1 cellular context compared by ENCODE assay signal in the genomic region with DNA sequence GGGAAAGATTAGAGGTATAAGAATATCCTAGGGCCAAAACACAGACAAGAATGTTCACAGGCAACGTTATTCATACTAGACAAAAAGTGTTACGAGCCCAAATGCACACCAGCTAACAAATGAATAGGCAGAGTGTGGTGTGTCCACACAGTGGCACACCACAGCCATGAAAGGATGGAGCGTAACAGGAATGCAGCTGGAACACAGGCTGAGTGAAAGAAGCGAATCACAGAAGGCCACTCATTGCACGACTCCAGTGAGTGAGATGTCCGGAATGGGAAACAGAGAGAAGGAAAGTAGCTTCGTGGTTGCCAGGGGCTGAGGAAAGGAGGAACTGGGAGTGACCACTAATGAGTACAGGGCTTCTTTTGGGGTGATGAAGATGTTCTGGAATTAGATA.
TF ChIP-seq lines count a peak whose summit lies in the region.

No MANE protein-coding gene starts in this region.

TF ChIP-seq in WTC11, 78 proteins besides CTCF, POLR2A, EP300 and RAD21 (continued from another document):
- TF ChIP-seq, protein P1, sequence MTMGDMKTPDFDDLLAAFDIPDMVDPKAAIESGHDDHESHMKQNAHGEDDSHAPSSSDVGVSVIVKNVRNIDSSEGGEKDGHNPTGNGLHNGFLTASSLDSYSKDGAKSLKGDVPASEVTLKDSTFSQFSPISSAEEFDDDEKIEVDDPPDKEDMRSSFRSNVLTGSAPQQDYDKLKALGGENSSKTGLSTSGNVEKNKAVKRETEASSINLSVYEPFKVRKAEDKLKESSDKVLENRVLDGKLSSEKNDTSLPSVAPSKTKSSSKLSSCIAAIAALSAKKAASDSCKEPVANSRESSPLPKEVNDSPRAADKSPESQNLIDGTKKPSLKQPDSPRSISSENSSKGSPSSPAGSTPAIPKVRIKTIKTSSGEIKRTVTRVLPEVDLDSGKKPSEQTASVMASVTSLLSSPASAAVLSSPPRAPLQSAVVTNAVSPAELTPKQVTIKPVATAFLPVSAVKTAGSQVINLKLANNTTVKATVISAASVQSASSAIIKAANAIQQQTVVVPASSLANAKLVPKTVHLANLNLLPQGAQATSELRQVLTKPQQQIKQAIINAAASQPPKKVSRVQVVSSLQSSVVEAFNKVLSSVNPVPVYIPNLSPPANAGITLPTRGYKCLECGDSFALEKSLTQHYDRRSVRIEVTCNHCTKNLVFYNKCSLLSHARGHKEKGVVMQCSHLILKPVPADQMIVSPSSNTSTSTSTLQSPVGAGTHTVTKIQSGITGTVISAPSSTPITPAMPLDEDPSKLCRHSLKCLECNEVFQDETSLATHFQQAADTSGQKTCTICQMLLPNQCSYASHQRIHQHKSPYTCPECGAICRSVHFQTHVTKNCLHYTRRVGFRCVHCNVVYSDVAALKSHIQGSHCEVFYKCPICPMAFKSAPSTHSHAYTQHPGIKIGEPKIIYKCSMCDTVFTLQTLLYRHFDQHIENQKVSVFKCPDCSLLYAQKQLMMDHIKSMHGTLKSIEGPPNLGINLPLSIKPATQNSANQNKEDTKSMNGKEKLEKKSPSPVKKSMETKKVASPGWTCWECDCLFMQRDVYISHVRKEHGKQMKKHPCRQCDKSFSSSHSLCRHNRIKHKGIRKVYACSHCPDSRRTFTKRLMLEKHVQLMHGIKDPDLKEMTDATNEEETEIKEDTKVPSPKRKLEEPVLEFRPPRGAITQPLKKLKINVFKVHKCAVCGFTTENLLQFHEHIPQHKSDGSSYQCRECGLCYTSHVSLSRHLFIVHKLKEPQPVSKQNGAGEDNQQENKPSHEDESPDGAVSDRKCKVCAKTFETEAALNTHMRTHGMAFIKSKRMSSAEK (CRISPR knock-in tag; IDR thresholded peaks at IDR 0.05; ENCODE audit: borderline replicate concordance), result no peak
- TF ChIP-seq, protein P2, sequence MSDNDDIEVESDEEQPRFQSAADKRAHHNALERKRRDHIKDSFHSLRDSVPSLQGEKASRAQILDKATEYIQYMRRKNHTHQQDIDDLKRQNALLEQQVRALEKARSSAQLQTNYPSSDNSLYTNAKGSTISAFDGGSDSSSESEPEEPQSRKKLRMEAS (CRISPR knock-in tag; IDR thresholded peaks at IDR 0.05), result no peak
- TF ChIP-seq IRF2 (CRISPR knock-in tag; IDR thresholded peaks at IDR 0.05; ENCODE audit: borderline replicate concordance, low read depth) (no peak), SMAD4 (CRISPR knock-in tag; IDR thresholded peaks at IDR 0.05) (no peak), NR2C2 (CRISPR knock-in tag; IDR thresholded peaks at IDR 0.05) (no peak), CREM (CRISPR knock-in tag; IDR thresholded peaks at IDR 0.05) (no peak)
- TF ChIP-seq, protein P3, sequence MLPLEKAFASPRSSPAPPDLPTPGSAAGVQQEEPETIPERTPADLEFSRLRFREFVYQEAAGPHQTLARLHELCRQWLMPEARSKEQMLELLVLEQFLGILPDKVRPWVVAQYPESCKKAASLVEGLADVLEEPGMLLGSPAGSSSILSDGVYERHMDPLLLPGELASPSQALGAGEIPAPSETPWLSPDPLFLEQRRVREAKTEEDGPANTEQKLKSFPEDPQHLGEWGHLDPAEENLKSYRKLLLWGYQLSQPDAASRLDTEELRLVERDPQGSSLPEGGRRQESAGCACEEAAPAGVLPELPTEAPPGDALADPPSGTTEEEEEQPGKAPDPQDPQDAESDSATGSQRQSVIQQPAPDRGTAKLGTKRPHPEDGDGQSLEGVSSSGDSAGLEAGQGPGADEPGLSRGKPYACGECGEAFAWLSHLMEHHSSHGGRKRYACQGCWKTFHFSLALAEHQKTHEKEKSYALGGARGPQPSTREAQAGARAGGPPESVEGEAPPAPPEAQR (CRISPR knock-in tag; IDR thresholded peaks at IDR 0.05), result no peak
- TF ChIP-seq, protein P4, sequence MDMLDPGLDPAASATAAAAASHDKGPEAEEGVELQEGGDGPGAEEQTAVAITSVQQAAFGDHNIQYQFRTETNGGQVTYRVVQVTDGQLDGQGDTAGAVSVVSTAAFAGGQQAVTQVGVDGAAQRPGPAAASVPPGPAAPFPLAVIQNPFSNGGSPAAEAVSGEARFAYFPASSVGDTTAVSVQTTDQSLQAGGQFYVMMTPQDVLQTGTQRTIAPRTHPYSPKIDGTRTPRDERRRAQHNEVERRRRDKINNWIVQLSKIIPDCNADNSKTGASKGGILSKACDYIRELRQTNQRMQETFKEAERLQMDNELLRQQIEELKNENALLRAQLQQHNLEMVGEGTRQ (CRISPR knock-in tag; IDR thresholded peaks at IDR 0.05), result no peak
